32 cellular contexts compared by ENCODE assay signal in genomic region chr11:29816359-29816758, GRCh38.
"Had no signal": no experiment of that assay in that cellular context is flagged by ENCODE, and none has a peak within 500 bp of the region (broad histone marks: within the 10 kb centered on the region; RNA-seq: fewer than 3 reads in every experiment).

No MANE protein-coding gene starts in this region.

- H3K27me3 ChIP-seq: neutrophil, ovary, spleen, suprapubic skin, testis, tibial artery, transverse colon, upper lobe of right lung, uterus had no signal

- H3K4me2 ChIP-seq: smooth muscle cell had no signal

- H3K9me3 Mint-ChIP-seq: nephron progenitor cell, type B pancreatic cell had no signal

- H3K4me3 Mint-ChIP-seq: naive B cell; naive thymus-derived CD8-positive, alpha-beta T cell; natural killer cell treated with Interleukin-12 subunit alpha and Interleukin-12 subunit beta and Interleukin-15 and Interleukin-18, amount 100 ng/mL, for 72 hours; nephron progenitor cell; neural crest cell; stimulated activated memory B cell treated with anti-CD40 and anti-IgM and Interleukin-4, amounts not matched to agents 10 μg/mL and 1 μg/mL and 100 μg/mL, for 72 hours; stimulated activated naive CD8-positive, alpha-beta T cell treated with anti-CD3 and anti-CD28 coated beads, Interleukin-15, amount 100 ng/mL, for 72 hours; type B pancreatic cell had no signal

- H3K27me3 Mint-ChIP-seq: naive B cell; naive thymus-derived CD8-positive, alpha-beta T cell; natural killer cell treated with Interleukin-12 subunit alpha and Interleukin-12 subunit beta and Interleukin-15 and Interleukin-18, amount 100 ng/mL, for 72 hours; progenitor cell of endocrine pancreas; stimulated activated memory B cell treated with anti-CD40 and anti-IgM and Interleukin-4, amounts not matched to agents 10 μg/mL and 1 μg/mL and 100 μg/mL, for 72 hours; stimulated activated naive CD8-positive, alpha-beta T cell treated with anti-CD3 and anti-CD28 coated beads, Interleukin-15, amount 100 ng/mL, for 72 hours; type B pancreatic cell had no signal

- H3K9ac ChIP-seq: parathyroid adenoma had no signal

- H3K36me3 Mint-ChIP-seq: naive B cell; naive thymus-derived CD8-positive, alpha-beta T cell; stimulated activated memory B cell treated with anti-CD40 and anti-IgM and Interleukin-4, amounts not matched to agents 10 μg/mL and 1 μg/mL and 100 μg/mL, for 72 hours; type B pancreatic cell had no signal

- H3K79me2 ChIP-seq: parathyroid adenoma had no signal

- H3K36me3 ChIP-seq: neutrophil, ovary, spleen, suprapubic skin, tibial artery, transverse colon, upper lobe of right lung, uterus had no signal

- H3K9me3 ChIP-seq: neutrophil, ovary, psoas muscle, testis, tibial artery, uterus had no signal

- H3K27ac ChIP-seq: neutrophil, ovary, parathyroid adenoma, psoas muscle, skin epidermis, spleen, suprapubic skin, testis, tibial artery, transverse colon, upper lobe of right lung, uterus had no signal

- H2AFZ ChIP-seq: parathyroid adenoma had no signal

- DNase-seq: naive B cell; naive thymus-derived CD8-positive, alpha-beta T cell; nephron progenitor cell; nucleus accumbens; ovary; psoas muscle; spleen; stimulated activated CD4-positive, alpha-beta T cell treated with anti-CD3 and anti-CD28 coated beads, Interleukin-12 subunit alpha, Interleukin-12 subunit beta, amount 100 ng/mL, for 4 hours; stimulated activated CD4-positive, alpha-beta T cell treated with anti-CD3 and anti-CD28 coated beads, Interleukin-1b, Interleukin-23, amount 100 ng/mL, for 48 hours; stimulated activated CD4-positive, alpha-beta T cell treated with anti-CD3 and anti-CD28 coated beads, Interleukin-4, amount 100 ng/mL, for 1 hour; stimulated activated CD4-positive, alpha-beta T cell treated with anti-CD3 and anti-CD28 coated beads, Interleukin-4, amount 100 ng/mL, for 4 hours; stimulated activated CD8-positive, alpha-beta memory T cell treated with anti-CD3 and anti-CD28 coated beads, Interleukin-4, amount 100 ng/mL, for 48 hours; stimulated activated naive CD4-positive, alpha-beta T cell; stimulated activated naive CD8-positive, alpha-beta T cell treated with anti-CD3 and anti-CD28 coated beads, Interleukin-15, amount 100 ng/mL, for 72 hours; stimulated activated naive CD8-positive, alpha-beta T cell treated with anti-CD3 and anti-CD28 coated beads, Interleukin-15, Interleukin-2, amounts not matched to agents 100 U/mL and 50 U/mL, for 24 hours; substantia nigra; testis; tibial artery; transverse colon; upper lobe of right lung; uterus had no signal

- ATAC-seq: naive thymus-derived CD8-positive, alpha-beta T cell; natural killer cell treated with Interleukin-12 subunit alpha and Interleukin-12 subunit beta and Interleukin-15 and Interleukin-18, amount 100 ng/mL, for 72 hours; psoas muscle; sciatic nerve; stimulated activated memory B cell treated with anti-CD40 and anti-IgM and Interleukin-4, amounts not matched to agents 10 μg/mL and 1 μg/mL and 100 μg/mL, for 72 hours; stimulated activated naive CD8-positive, alpha-beta T cell treated with anti-CD3 and anti-CD28 coated beads, Interleukin-15, amount 100 ng/mL, for 72 hours; stimulated activated naive CD8-positive, alpha-beta T cell treated with anti-CD3 and anti-CD28 coated beads, Interleukin-15, Interleukin-2, amounts not matched to agents 100 U/mL and 50 U/mL, for 24 hours; upper lobe of right lung had no signal

- H3K27ac Mint-ChIP-seq: naive B cell; naive thymus-derived CD8-positive, alpha-beta T cell; natural killer cell treated with Interleukin-12 subunit alpha and Interleukin-12 subunit beta and Interleukin-15 and Interleukin-18, amount 100 ng/mL, for 72 hours; nephron progenitor cell; progenitor cell of endocrine pancreas; stimulated activated memory B cell treated with anti-CD40 and anti-IgM and Interleukin-4, amounts not matched to agents 10 μg/mL and 1 μg/mL and 100 μg/mL, for 72 hours; stimulated activated naive CD8-positive, alpha-beta T cell treated with anti-CD3 and anti-CD28 coated beads, Interleukin-15, amount 100 ng/mL, for 72 hours; type B pancreatic cell had no signal

- H3K4me1 Mint-ChIP-seq: naive B cell; naive thymus-derived CD8-positive, alpha-beta T cell; nephron progenitor cell; neural crest cell; stimulated activated memory B cell treated with anti-CD40 and anti-IgM and Interleukin-4, amounts not matched to agents 10 μg/mL and 1 μg/mL and 100 μg/mL, for 72 hours; stimulated activated naive CD8-positive, alpha-beta T cell treated with anti-CD3 and anti-CD28 coated beads, Interleukin-15, amount 100 ng/mL, for 72 hours had no signal

- H3K4me1 ChIP-seq: parathyroid adenoma, psoas muscle, spleen, suprapubic skin, testis, tibial artery, transverse colon, upper lobe of right lung, uterus had no signal

- H3K4me3 ChIP-seq: ovary, psoas muscle, skin epidermis, smooth muscle cell, spleen, suprapubic skin, testis, tibial artery, transverse colon, upper lobe of right lung, uterus had no signal
